In the genomic region with DNA sequence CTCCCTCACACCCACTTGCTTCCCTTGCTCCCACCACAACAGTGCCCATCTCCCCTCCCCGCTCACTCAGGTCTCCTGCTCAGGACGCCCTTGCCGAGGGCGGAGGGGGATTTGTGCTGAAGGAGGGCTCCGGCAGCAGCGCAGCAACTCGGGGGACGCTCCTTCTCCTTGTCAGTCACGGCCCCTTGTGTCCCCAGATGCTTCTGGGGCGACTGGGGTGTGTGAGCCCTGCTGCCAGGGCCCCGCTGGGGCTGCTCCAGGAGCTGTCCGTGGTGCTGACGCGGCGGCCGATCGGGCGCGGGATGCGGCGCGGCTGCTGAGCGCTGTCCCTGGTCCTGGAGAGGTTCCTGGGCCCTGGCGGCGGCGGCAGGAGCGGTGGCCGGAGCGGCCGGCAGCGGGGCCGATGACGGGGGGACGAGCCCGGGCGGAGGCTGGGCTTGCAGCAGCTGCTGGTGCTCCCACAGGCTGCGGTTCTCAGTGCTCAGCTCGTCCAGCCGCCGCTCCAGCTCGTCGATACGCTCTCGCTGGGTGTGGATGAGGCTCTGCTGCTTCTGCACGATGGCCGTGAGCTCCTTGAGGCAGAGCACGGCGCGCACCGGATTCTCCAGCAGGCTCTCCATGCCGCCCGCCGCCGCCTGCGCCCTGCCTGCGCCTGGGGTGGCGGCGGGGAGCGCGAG, we compare ENCODE assay signal across 8 cellular contexts.
A peak's percentile ranks its signal among the peaks of the same experiment; 100 is the strongest.
DNase-seq lines count a peak whose midpoint lies in the region; ATAC-seq, FAIRE-seq and TF ChIP-seq lines count a peak whose summit lies in the region.
"Not testable (repeated sequence)": the region's sequence is repeated elsewhere in the genome, so short reads cannot be mapped to it uniquely, and the experiment has no call there.

No MANE protein-coding gene starts in this region.

- not testable (repeated sequence) for TF ChIP-seq EP300 in A549 (IDR thresholded peaks at IDR 0.05)

- H3K79me2 ChIP-seq in fibroblast of lung (ENCODE audit: control insufficient read depth, insufficient read depth, low read length); parathyroid adenoma: not testable (repeated sequence)

- TF ChIP-seq POLR2A in A549 (IDR thresholded peaks at IDR 0.05; ENCODE audit: low read length); adrenal gland (IDR thresholded peaks at IDR 0.05): not testable (repeated sequence)

- H3K9ac ChIP-seq in HUES64 (ENCODE audit: low read depth, low read length); fibroblast of lung (ENCODE audit: insufficient read depth, low read length); parathyroid adenoma: not testable (repeated sequence)

- 33% methylated on average over 18 of the region's 60 CpGs for WGBS in A549 (ENCODE audit: missing lambda C conversion rate)
- WGBS in HUES64 = under 1% methylated on average over 25 of the region's 60 CpGs
- 3 to 20% (median 5%) methylated on average over 2 to 41 of the region's 60 CpGs; no CpG with 5 or more reads in 1 of the 4 donors for WGBS in adrenal gland, 4 donors

- intact Hi-C loops in adrenal gland (cut with DNase I) = not testable (repeated sequence)

- not testable (repeated sequence) for H3K27ac ChIP-seq in A549; HUES64 (ENCODE audit: low read depth, low read length); adrenal gland; fibroblast of lung (ENCODE audit: insufficient read depth, low read length)
- peak overlapping the region; percentile 74 for H3K27ac ChIP-seq in parathyroid adenoma

- CTCF ChIA-PET in A549 (lab: Yijun Ruan, JAX) = not testable (repeated sequence)

- not testable (repeated sequence) for H2AFZ ChIP-seq in fibroblast of lung (ENCODE audit: low read length)
- peak overlapping the region; percentile 80 for H2AFZ ChIP-seq in parathyroid adenoma

- not testable (repeated sequence) for H4K20me1 ChIP-seq in fibroblast of lung (ENCODE audit: control insufficient read depth, extremely low read depth, insufficient read depth, low read length)

- POLR2A ChIA-PET in A549 (lab: Yijun Ruan, JAX) = not testable (repeated sequence)

- ATAC-seq in A549 = peak; percentile 90 to 97

- not testable (repeated sequence) for TF ChIP-seq RAD21 in A549 (conservative IDR thresholded peaks at IDR 0.05 in 1 of 2, IDR thresholded peaks at IDR 0.05 in 1 of 2)

- TF ChIP-seq CTCF in A549 (IDR thresholded peaks at IDR 0.05); adrenal gland (IDR thresholded peaks at IDR 0.05); fibroblast of lung (conservative IDR thresholded peaks at IDR 0.05 in 1 of 2, IDR thresholded peaks at IDR 0.05 in 1 of 2; ENCODE audit: low read depth in 1 of 2, low read length in 2 of 2); parathyroid adenoma (IDR thresholded peaks at IDR 0.05): not testable (repeated sequence)

- H3K36me3 ChIP-seq in HUES64 (ENCODE audit: insufficient read depth, low read length); adrenal gland (replicated peaks in 1 of 2); fibroblast of lung (ENCODE audit: control insufficient read depth, insufficient read depth, low read length); parathyroid adenoma (ENCODE audit: control insufficient read depth, insufficient read depth, low read length): not testable (repeated sequence)

- not testable (repeated sequence) for FAIRE-seq in A549 (lab: Jason Lieb, UNC)
- FAIRE-seq in GM19239 (lab: Jason Lieb, UNC) = peak; percentile 8

- DNase-seq in A549 (ENCODE audit: low read depth in 1 of 2, low spot score in 1 of 2) (peak in 1 of 2 experiments; percentile 23), SIG-M5 treated with dmso at 0.1 percent for 504 hours (lab: John Stamatoyannopoulos, UW; ENCODE audit: unreplicated experiment) (peak; percentile 6), adrenal gland (peak; percentile 15 to 61 (median 36)), fibroblast of lung (ENCODE audit: low read depth in 2 of 2) (peak; percentile 21 to 60), left kidney (ENCODE audit: low read depth, low spot score) (peak; percentile 87)
- not testable (repeated sequence) for DNase-seq in GM19239 (ENCODE audit: insufficient read length, low spot score)

- H3K9me3 ChIP-seq in A549; HUES64 (ENCODE audit: insufficient read depth, low read depth, low read length); adrenal gland (replicated peaks in 1 of 3); fibroblast of lung (ENCODE audit: control insufficient read depth, insufficient read depth, low read depth, low read length); parathyroid adenoma (ENCODE audit: control insufficient read depth, low read length): not testable (repeated sequence)

- H3K4me2 ChIP-seq in A549 = peak overlapping the region; percentile 57
- H3K4me2 ChIP-seq in fibroblast of lung (ENCODE audit: extremely low read depth, insufficient read depth, low read length); parathyroid adenoma (ENCODE audit: low read length): not testable (repeated sequence)

- not testable (repeated sequence) for H3K4me1 ChIP-seq in A549; HUES64 (ENCODE audit: insufficient read depth, low read length); adrenal gland (replicated peaks in 1 of 2); fibroblast of lung (ENCODE audit: control insufficient read depth, extremely low read depth, insufficient read depth, low read length)
- peaks cover 12% of the 10 kb centered on the region for H3K4me1 ChIP-seq in parathyroid adenoma

- H3K27me3 ChIP-seq in HUES64 (ENCODE audit: insufficient read depth, low read length) = peaks cover 42% of the 10 kb centered on the region
- not testable (repeated sequence) for H3K27me3 ChIP-seq in adrenal gland; fibroblast of lung (ENCODE audit: control insufficient read depth, insufficient read depth, low read length); parathyroid adenoma (ENCODE audit: control insufficient read depth, insufficient read depth, low read length)

- H3K4me3 ChIP-seq in A549; adrenal gland; fibroblast of lung (replicated peaks in 1 of 4; ENCODE audit: control extremely low read depth in 1 of 4, insufficient read depth in 1 of 4, low read depth in 3 of 4, low read length in 4 of 4); parathyroid adenoma (ENCODE audit: low read depth, low read length): not testable (repeated sequence)
- peak overlapping the region; percentile 42 for H3K4me3 ChIP-seq in HUES64 (ENCODE audit: low read length)

TF ChIP-seq in A549, 52 proteins besides CTCF, POLR2A, EP300 and RAD21:
- TF ChIP-seq REST (IDR thresholded peaks at IDR 0.05) = peak; percentile 94
- TF ChIP-seq EHMT2 (IDR thresholded peaks at IDR 0.05; ENCODE audit: low read depth) = peak; percentile 77; the same call in 1 of the 2 replicates
